Comparison of ENCODE assay signal across 10 cellular contexts in genomic region chr21:44298301-44298700, GRCh38. TPM values are rescaled to one million over a fixed set of nuclear protein-coding genes. Genes with fewer than 3 reads are reported as not detected.
DNase-seq lines count a peak whose midpoint lies in the region; ATAC-seq, FAIRE-seq and TF ChIP-seq lines count a peak whose summit lies in the region.
"Had no signal": no experiment of that assay in that cellular context is flagged by ENCODE, and none has a peak within 500 bp of the region (broad histone marks: within the 10 kb centered on the region; RNA-seq: fewer than 3 reads in every experiment).

No MANE protein-coding gene starts in this region.

- peaks cover 36% of the 10 kb centered on the region for H3K4me1 Mint-ChIP-seq in T-helper 17 cell
- peaks cover 11% of the 10 kb centered on the region for H3K4me1 Mint-ChIP-seq in endodermal cell

- H3K27ac ChIP-seq in endodermal cell (ENCODE audit: low read depth, low read length): no peak overlapping the region
- peak overlapping the region in 1 of 4 donors; percentile 30 for H3K27ac ChIP-seq in gastrocnemius medialis

- H3K4me3 Mint-ChIP-seq in T-helper 17 cell (peak overlapping the region; percentile 52), endodermal cell (no peak overlapping the region)

- H3K9me3 Mint-ChIP-seq in endodermal cell: no peaks in the 10 kb centered on the region

- H3K36me3 Mint-ChIP-seq in T-helper 17 cell (ENCODE audit: low read depth): no peaks in the 10 kb centered on the region
- no peaks in the 10 kb centered on the region for H3K36me3 Mint-ChIP-seq in endodermal cell (ENCODE audit: low read depth)

- H3K36me3 ChIP-seq in GM06990 (ENCODE audit: control insufficient read depth, insufficient read depth, low read length): no peaks in the 10 kb centered on the region; the same call in 1 of the 2 replicates
- H3K36me3 ChIP-seq in endodermal cell (ENCODE audit: control insufficient read depth, insufficient read depth, low read length): no peaks in the 10 kb centered on the region
- H3K36me3 ChIP-seq in gastrocnemius medialis: no peaks in the 10 kb centered on the region

- H3K27me3 Mint-ChIP-seq in T-helper 17 cell (no peaks in the 10 kb centered on the region), endodermal cell (ENCODE audit: insufficient read depth) (peaks cover 2% of the 10 kb centered on the region)

- no peaks in the 10 kb centered on the region for H3K9me3 ChIP-seq in T-helper 17 cell (ENCODE audit: control insufficient read depth, low read length, poor library complexity, severe bottlenecking)
- H3K9me3 ChIP-seq in endodermal cell (ENCODE audit: control insufficient read depth, low read length): no peaks in the 10 kb centered on the region
- H3K9me3 ChIP-seq in gastrocnemius medialis: no peaks in the 10 kb centered on the region

- H3K27ac Mint-ChIP-seq in T-helper 17 cell (peak overlapping the region; percentile 89), endodermal cell (no peak overlapping the region)

- no peak for FAIRE-seq in urothelium cell line (lab: Jason Lieb, UNC)
- FAIRE-seq: G401.6 had no signal

- in situ Hi-C loops in gastrocnemius medialis (cut with MboI; ENCODE audit: low sequenced_read_pairs in 4 of 4): no loop called here

- DNase-seq in AG09309 (ENCODE audit: low read depth) (no peak), GM06990 (ENCODE audit: extremely low read depth, insufficient read length) (no peak), T-helper 17 cell (no peak), fibroblast of mammary gland (ENCODE audit: low read depth) (no peak), endodermal cell (no peak), urothelium cell line (ENCODE audit: low spot score) (no peak), gastrocnemius medialis (no peak)

- H3K27me3 ChIP-seq in GM06990 (replicated peaks; ENCODE audit: control insufficient read depth, insufficient read depth, low read length): no peaks in the 10 kb centered on the region
- H3K27me3 ChIP-seq in endodermal cell (ENCODE audit: control insufficient read depth, insufficient read depth, low read length, poor library complexity, severe bottlenecking): no peaks in the 10 kb centered on the region
- peaks cover 0 to 8% (median 0%) of the 10 kb centered on the region in 3 donors for H3K27me3 ChIP-seq in gastrocnemius medialis

- H3K4me1 ChIP-seq in endodermal cell (ENCODE audit: control insufficient read depth, insufficient read depth, low read length) (peaks cover 3% of the 10 kb centered on the region), gastrocnemius medialis (peaks cover 15 to 21% of the 10 kb centered on the region in 2 donors)

- TF ChIP-seq POLR2A in gastrocnemius medialis (IDR thresholded peaks at IDR 0.05): no peak

- WGBS in endodermal cell (ENCODE audit: insufficient coverage in 1 of 2, insufficient read length in 1 of 2), 2 experiments: 88 to 98% methylated on average over 1 to 2 of the region's 2 CpGs

- TF ChIP-seq CTCF in AG09309 (IDR thresholded peaks at IDR 0.05; ENCODE audit: control insufficient read depth, insufficient read depth, low read depth, low read length, missing control alignments) (peak; percentile 29), GM06990 (IDR thresholded peaks at IDR 0.05; ENCODE audit: insufficient read depth, low read length, poor library complexity, severe bottlenecking) (peak; percentile 21), fibroblast of mammary gland (conservative IDR thresholded peaks at IDR 0.05; ENCODE audit: control insufficient read depth, insufficient read depth, low read depth, low read length) (peak; percentile 14), endodermal cell (conservative IDR thresholded peaks at IDR 0.05) (no peak), gastrocnemius medialis (IDR thresholded peaks at IDR 0.05 in 4 of 5, conservative IDR thresholded peaks at IDR 0.05 in 1 of 5) (no peak)

- intact Hi-C loops in gastrocnemius medialis (cut with DNase I; ENCODE audit: low total_unique reads): no loop called here

- ATAC-seq in T-helper 17 cell: no peak
- ATAC-seq in HG03342 (IDR thresholded peaks at IDR 0.05; ENCODE audit: unreplicated experiment): no peak
- ATAC-seq in gastrocnemius medialis: no peak

- no peak overlapping the region for H3K4me3 ChIP-seq in AG09309 (ENCODE audit: control insufficient read depth, low read depth, low read length)
- H3K4me3 ChIP-seq in GM06990 (replicated peaks; ENCODE audit: low read depth, low read length): no peak overlapping the region
- H3K4me3 ChIP-seq in fibroblast of mammary gland (ENCODE audit: control insufficient read depth, low read depth, low read length): no peak overlapping the region
- H3K4me3 ChIP-seq in endodermal cell (ENCODE audit: low read length): no peak overlapping the region
- H3K4me3 ChIP-seq in gastrocnemius medialis: no peak overlapping the region

- no peak overlapping the region for H3K9ac ChIP-seq in endodermal cell (ENCODE audit: extremely low read depth, low read length, poor library complexity, severe bottlenecking)

RNA-seq across cellular contexts. Expression of gene PFKL, which starts 1.6 kb away (rescaled TPM):
- 100 to 1,000 TPM; 132 to 176 TPM for total RNA-seq in T-helper 17 cell
- total RNA-seq in endodermal cell: 100 to 1,000 TPM; 195 to 198 TPM
- 97.2 TPM for polyA plus RNA-seq in endodermal cell (2013, experiment 1 of 2)
- 95.3 TPM for polyA plus RNA-seq in endodermal cell (2013, experiment 2 of 2)
- total RNA-seq in gastrocnemius medialis: 10 to 100 TPM; 11.9 to 20.6 (median 16.8) TPM

RNA-seq across cellular contexts. Expression of gene AIRE, which starts 12.6 kb away (rescaled TPM):
- total RNA-seq in T-helper 17 cell (1 to 10 TPM; 1.4 to 3.4 TPM), endodermal cell (1 to 10 TPM; 1.2 to 2.7 TPM), gastrocnemius medialis (not detected)
- 0.57 TPM for polyA plus RNA-seq in endodermal cell (2013, experiment 1 of 2)
- polyA plus RNA-seq in endodermal cell (2013, experiment 2 of 2): 0.46 TPM

RNA-seq across cellular contexts. Expression of gene DNMT3L, which starts 36.6 kb away (rescaled TPM):
- not detected for total RNA-seq in T-helper 17 cell
- total RNA-seq in endodermal cell: 1 to 10 TPM in 1 of 2 donors, not detected in 1; 1.3 TPM
- 0.53 TPM for polyA plus RNA-seq in endodermal cell (2013, experiment 1 of 2)
- not detected for polyA plus RNA-seq in endodermal cell (2013, experiment 2 of 2)
- not detected for total RNA-seq in gastrocnemius medialis
- total RNA-seq: myocyte had no signal

RNA-seq across cellular contexts. Expression of gene CFAP410, which starts 40.9 kb away (rescaled TPM):
- 10 to 100 TPM; 48.0 to 54.2 TPM for total RNA-seq in T-helper 17 cell
- 10 to 100 TPM; 33.1 to 35.7 TPM for total RNA-seq in endodermal cell
- 18.8 TPM for polyA plus RNA-seq in endodermal cell (2013, experiment 1 of 2)
- polyA plus RNA-seq in endodermal cell (2013, experiment 2 of 2): 17.7 TPM
- 10 to 100 TPM; 10.6 to 23.0 (median 20.0) TPM for total RNA-seq in gastrocnemius medialis

RNA-seq across cellular contexts. Expression of gene TRPM2, which starts 55.1 kb away (rescaled TPM):
- total RNA-seq in T-helper 17 cell (10 to 100 TPM in 1 of 2 donors, 1 to 10 TPM in 1; 2.7 to 26.1 TPM), endodermal cell (10 to 100 TPM in 1 of 2 donors, 1 to 10 TPM in 1; 1.6 to 12.5 TPM), gastrocnemius medialis (under 1 TPM; 0.15 to 0.52 (median 0.44) TPM)
- 0.36 TPM for polyA plus RNA-seq in endodermal cell (2013, experiment 1 of 2)
- 0.33 TPM for polyA plus RNA-seq in endodermal cell (2013, experiment 2 of 2)
- total RNA-seq: myocyte had no signal

Comparison
In these comparisons a context has a peak if more than half of its experiments do, and no peak if none do; other contexts are left out.
1. CTCF ChIP-seq: peak in AG09309 (single experiment), GM06990 (single experiment) and fibroblast of mammary gland (single experiment); none in endodermal cell (single experiment) and gastrocnemius medialis (0 of 5).
2. RNA of gene PFKL, which starts 1.6 kb away (total RNA-seq): 195 to 198 TPM in endodermal cell and 132 to 176 TPM in T-helper 17 cell; 11.9 to 20.6 TPM in gastrocnemius medialis; every median in the first group is over 4 times any median in the second.